Comparison of ENCODE assay signal across 9 cellular contexts in the genomic region with DNA sequence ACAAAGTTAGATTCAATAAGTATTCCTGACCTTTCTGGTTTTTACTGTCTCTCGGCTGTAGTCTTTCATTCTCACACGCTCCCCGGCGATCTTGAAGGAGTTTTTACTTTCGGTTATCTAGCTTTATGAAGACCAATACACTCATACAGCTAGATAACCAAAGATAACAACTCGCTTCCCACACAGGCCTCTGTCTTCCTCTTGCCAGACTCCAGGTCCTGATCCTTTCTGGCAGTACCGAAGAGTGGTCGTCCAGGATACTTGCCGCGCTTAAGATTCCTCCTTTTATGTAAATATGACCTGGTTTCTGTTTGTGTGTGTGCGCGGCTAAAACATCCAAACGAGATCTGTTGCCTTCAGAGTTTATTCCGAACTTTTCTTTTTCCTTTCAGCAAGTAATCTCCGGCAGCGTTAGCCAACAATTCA.
A peak's percentile ranks its signal among the peaks of the same experiment; 100 is the strongest.
DNase-seq lines count a peak whose midpoint lies in the region; ATAC-seq and TF ChIP-seq lines count a peak whose summit lies in the region.
"Had no signal": no experiment of that assay in that cellular context is flagged by ENCODE, and none has a peak within 500 bp of the region (broad histone marks: within the 10 kb centered on the region; RNA-seq: fewer than 3 reads in every experiment).

No MANE protein-coding gene starts in this region.

- H3K9me3 Mint-ChIP-seq in naive thymus-derived CD8-positive, alpha-beta T cell, result peaks cover 0 to 38% (median 20%) of the 10 kb centered on the region in 9 donors

- H3K27me3 Mint-ChIP-seq in naive thymus-derived CD8-positive, alpha-beta T cell, result peaks cover 37 to 91% (median 84%) of the 10 kb centered on the region in 5 donors

- H3K9ac ChIP-seq in Karpas-422 (ENCODE audit: low read length), result peak overlapping the region; percentile 64

- TF ChIP-seq CTCF in DOHH2 (IDR thresholded peaks at IDR 0.05; ENCODE audit: low read depth, low read length, poor library complexity, severe bottlenecking) (no peak), breast epithelium (IDR thresholded peaks at IDR 0.05) (no peak)

- H3K27ac ChIP-seq in DOHH2 (ENCODE audit: low read depth, low read length) (peak overlapping the region; percentile 71), Karpas-422 (ENCODE audit: low read length) (no peak overlapping the region), breast epithelium (no peak overlapping the region)
- H3K27ac ChIP-seq: SJSA1 had no signal

- H3K4me3 ChIP-seq in DOHH2 (ENCODE audit: low read length) (peak overlapping the region; percentile 78), Karpas-422 (ENCODE audit: low read length) (peak overlapping the region; percentile 72), breast epithelium (peak overlapping the region; percentile 10 to 58 (median 30))
- H3K4me3 ChIP-seq: SJSA1 had no signal

- peak overlapping the region; percentile 4; the same call in 1 of the 2 replicates for H2AFZ ChIP-seq in Karpas-422 (ENCODE audit: low read length)

- H3K27me3 ChIP-seq in DOHH2 (ENCODE audit: control insufficient read depth, low read length), result peaks cover 42% of the 10 kb centered on the region
- no peaks in the 10 kb centered on the region for H3K27me3 ChIP-seq in Karpas-422 (ENCODE audit: low read length)
- H3K27me3 ChIP-seq in breast epithelium, result peaks cover 2 to 99% of the 10 kb centered on the region in 2 donors
- H3K27me3 ChIP-seq: SJSA1 had no signal

- H3K9me2 ChIP-seq in DOHH2 (replicated peaks; ENCODE audit: control insufficient read depth, low read length) (no peaks in the 10 kb centered on the region), Karpas-422 (replicated peaks; ENCODE audit: insufficient read depth, low read length) (no peaks in the 10 kb centered on the region)

- H3K4me2 ChIP-seq in DOHH2 (ENCODE audit: low read length) (peak overlapping the region; percentile 69), Karpas-422 (ENCODE audit: low read depth, low read length, poor library complexity, severe bottlenecking) (peak overlapping the region; percentile 81)

- H3K4me1 ChIP-seq in DOHH2 (ENCODE audit: control insufficient read depth, low read length) (peaks cover 83% of the 10 kb centered on the region), Karpas-422 (ENCODE audit: low read length) (peaks cover 23% of the 10 kb centered on the region), breast epithelium (no peaks in the 10 kb centered on the region)

- peaks cover 16 to 27% (median 25%) of the 10 kb centered on the region in 4 donors for H3K4me1 Mint-ChIP-seq in naive thymus-derived CD8-positive, alpha-beta T cell

- H3K27ac Mint-ChIP-seq in naive thymus-derived CD8-positive, alpha-beta T cell, result peak overlapping the region in 2 of 10 donors; percentile 6 to 8

- peak; percentile 66 for ATAC-seq in GM21528 (IDR thresholded peaks at IDR 0.05; ENCODE audit: low FRiP score, unreplicated experiment)
- peak; percentile 27 to 42 for ATAC-seq in naive thymus-derived CD8-positive, alpha-beta T cell
- ATAC-seq in activated CD4-positive, CD25-positive, alpha-beta regulatory T cell treated with anti-CD3 and anti-CD28 coated beads, Interleukin-2, amount 50 U/mL, for 24 hours, result no peak

- no peak for TF ChIP-seq POLR2A in breast epithelium (IDR thresholded peaks at IDR 0.05)

- DNase-seq in Karpas-422 (no peak), breast epithelium (ENCODE audit: low spot score in 2 of 2) (no peak), hepatic stellate cell (ENCODE audit: low spot score) (no peak)
- DNase-seq in naive thymus-derived CD8-positive, alpha-beta T cell, result no peak
- DNase-seq in stimulated activated CD4-positive, alpha-beta T cell treated with anti-CD3 and anti-CD28 coated beads, Interleukin-2, amount 100 ng/mL, for 48 hours, result no peak

- H3K4me3 Mint-ChIP-seq in naive thymus-derived CD8-positive, alpha-beta T cell, result peak overlapping the region; percentile 74 to 86 (median 82)

- peaks cover 0 to 32% (median 11%) of the 10 kb centered on the region in 3 donors for H3K36me3 Mint-ChIP-seq in naive thymus-derived CD8-positive, alpha-beta T cell

- H3K36me3 ChIP-seq in DOHH2 (ENCODE audit: control insufficient read depth, low read length) (no peaks in the 10 kb centered on the region), Karpas-422 (ENCODE audit: insufficient read depth, low read length) (no peaks in the 10 kb centered on the region), breast epithelium (no peaks in the 10 kb centered on the region)
- H3K36me3 ChIP-seq: SJSA1 had no signal

- H3K79me2 ChIP-seq in DOHH2 (ENCODE audit: control insufficient read depth, low read length), result peaks cover 32% of the 10 kb centered on the region
- H3K79me2 ChIP-seq in Karpas-422 (ENCODE audit: low read length), result no peaks in the 10 kb centered on the region

- POLR2A ChIA-PET in naive thymus-derived CD8-positive, alpha-beta T cell (lab: Charles Lee), result no interaction called here

- intact Hi-C loops in breast epithelium (cut with DNase I; ENCODE audit: low total_unique reads), result no loop called here

- H4K20me1 ChIP-seq in DOHH2 (ENCODE audit: control insufficient read depth, insufficient read depth, low read depth, low read length) (peaks cover 6% of the 10 kb centered on the region), Karpas-422 (ENCODE audit: insufficient read depth, low read depth, low read length) (no peaks in the 10 kb centered on the region)

- H3F3A ChIP-seq in DOHH2 (ENCODE audit: control insufficient read depth, insufficient read depth), result peaks cover 34% of the 10 kb centered on the region

- no peaks in the 10 kb centered on the region for H3K9me3 ChIP-seq in DOHH2 (ENCODE audit: control insufficient read depth, insufficient read depth, low read length)
- H3K9me3 ChIP-seq in Karpas-422 (ENCODE audit: low read length), result no peaks in the 10 kb centered on the region
- no peaks in the 10 kb centered on the region for H3K9me3 ChIP-seq in breast epithelium
- H3K9me3 ChIP-seq: SJSA1 had no signal

Comparison
In these comparisons a context has a peak if more than half of its experiments do, and no peak if none do; other contexts are left out.
1. ATAC-seq: peak in GM21528 (single experiment) and naive thymus-derived CD8-positive, alpha-beta T cell (2 of 2); none in activated CD4-positive, CD25-positive, alpha-beta regulatory T cell treated with anti-CD3 and anti-CD28 coated beads, Interleukin-2, amount 50 U/mL, for 24 hours (0 of 2).
2. Peak in every context shown above with its lines, with median percentiles within 50 percentile points of each other: H3K4me3 ChIP-seq.